ENCODE assay signal across 22 cellular contexts in genomic region chr2:154189963-154190362, GRCh38.
DNase-seq lines count a peak whose midpoint lies in the region; ATAC-seq and TF ChIP-seq lines count a peak whose summit lies in the region.
"Had no signal": no experiment of that assay in that cellular context is flagged by ENCODE, and none has a peak within 500 bp of the region (broad histone marks: within the 10 kb centered on the region; RNA-seq: fewer than 3 reads in every experiment).

No MANE protein-coding gene starts in this region.

- H3K27ac ChIP-seq in GM23338 (ENCODE audit: low read depth) (no peak overlapping the region), A673 (ENCODE audit: low read depth, low read length, poor library complexity, severe bottlenecking) (no peak overlapping the region)
- H3K27ac ChIP-seq: Peyer's patch had no signal

- no peaks in the 10 kb centered on the region for H3K79me2 ChIP-seq in GM23338 (replicated peaks; ENCODE audit: insufficient read depth)

- no peak overlapping the region for H3K4me2 ChIP-seq in GM23338

- 0 out of 2 replicates have a peak overlapping the region, but pooled peaks have one; percentile 52 for H3K27ac Mint-ChIP-seq in GM23338
- H3K27ac Mint-ChIP-seq: CD8-positive, alpha-beta memory T cell had no signal

- peaks cover 8% of the 10 kb centered on the region; the same call in 2 of the 3 replicates for H3K36me3 Mint-ChIP-seq in GM23338 (ENCODE audit: low read depth)
- H3K36me3 Mint-ChIP-seq: CD8-positive, alpha-beta memory T cell had no signal

- POLR2A ChIA-PET in A673 (lab: Charles Lee; ENCODE audit: low non-redundant PET) = no interaction called here

- no peak for ATAC-seq in GM23338
- no peak for ATAC-seq in HG03378 (IDR thresholded peaks at IDR 0.05; ENCODE audit: unreplicated experiment)
- ATAC-seq in GM21423 (IDR thresholded peaks at IDR 0.05; ENCODE audit: unreplicated experiment) = no peak
- ATAC-seq in HG03354 (IDR thresholded peaks at IDR 0.05; ENCODE audit: poor library complexity, severe bottlenecking, unreplicated experiment) = no peak

- intact Hi-C loops in A673 (cut with micrococcal nuclease; ENCODE audit: unreplicated experiment) = no loop called here

- H3K27me3 ChIP-seq in GM23338 (ENCODE audit: insufficient read depth) = no peaks in the 10 kb centered on the region
- no peaks in the 10 kb centered on the region for H3K27me3 ChIP-seq in A673 (replicated peaks; ENCODE audit: insufficient read depth, low read depth, low read length, poor library complexity)
- H3K27me3 ChIP-seq: Peyer's patch had no signal

- no peaks in the 10 kb centered on the region for H3F3A ChIP-seq in GM23338 (replicated peaks; ENCODE audit: low read depth)

- H3K4me3 ChIP-seq in GM23338 (no peak overlapping the region), A673 (ENCODE audit: low read depth, low read length, poor library complexity, severe bottlenecking) (no peak overlapping the region)
- H3K4me3 ChIP-seq: Peyer's patch had no signal

- H4K20me1 ChIP-seq in GM23338 (replicated peaks; ENCODE audit: insufficient read depth) = no peaks in the 10 kb centered on the region

- no peak overlapping the region for H2AFZ ChIP-seq in GM23338

- peaks cover 6% of the 10 kb centered on the region for H3K4me1 Mint-ChIP-seq in GM23338
- H3K4me1 Mint-ChIP-seq: CD8-positive, alpha-beta memory T cell had no signal

- BruUV-seq in A673 (replicated peaks; lab: Mats Ljungman, UMichigan) = no TSS peak

- no peaks in the 10 kb centered on the region for H3K36me3 ChIP-seq in GM23338 (ENCODE audit: insufficient read depth)
- H3K36me3 ChIP-seq in A673 (ENCODE audit: insufficient read depth, low read length, poor library complexity, severe bottlenecking) = no peaks in the 10 kb centered on the region
- H3K36me3 ChIP-seq: Peyer's patch had no signal

- peaks cover 9% of the 10 kb centered on the region for H3K9me3 ChIP-seq in A673 (ENCODE audit: low read depth, low read length, poor library complexity, severe bottlenecking)

- CTCF ChIA-PET in A673 (lab: Charles Lee) = no interaction called here

- no peak for DNase-seq in GM23338 (ENCODE audit: low spot score)
- DNase-seq in NCI-H1105 treated with DMSO at 0.1 percent for 48 hours (lab: John Stamatoyannopoulos, UW) = peak; percentile 87
- DNase-seq in NCI-H2227 treated with DMSO at 0.1 percent for 48 hours (lab: John Stamatoyannopoulos, UW) = peak; percentile 46
- DNase-seq in SK-N-DZ (ENCODE audit: low spot score) = peak; percentile 70
- DNase-seq in A673 (ENCODE audit: low spot score) = no peak
- DNase-seq: ACHN; C1 segment of cervical spinal cord; Calu3; CD8-positive, alpha-beta memory T cell; DMS79; H7; KBM-7; MM.1S; NCI-H1092; NCI-H187; NCI-H2107; NCI-H446; Peyer's patch; T-helper 9 cell had no signal

- no peak for TF ChIP-seq CTCF in GM23338 (conservative IDR thresholded peaks at IDR 0.05; ENCODE audit: low read depth in 2 of 2)
- TF ChIP-seq CTCF in A673 (conservative IDR thresholded peaks at IDR 0.05; ENCODE audit: low read depth, low read length) = no peak

- H3K27me3 Mint-ChIP-seq in GM23338 (ENCODE audit: insufficient read depth, low read depth, poor library complexity) = no peaks in the 10 kb centered on the region
- H3K27me3 Mint-ChIP-seq: CD8-positive, alpha-beta memory T cell had no signal

- no peaks in the 10 kb centered on the region for H3K9me2 ChIP-seq in GM23338 (ENCODE audit: insufficient read depth)

- H3K4me1 ChIP-seq in GM23338 (ENCODE audit: insufficient read depth) (no peaks in the 10 kb centered on the region), A673 (ENCODE audit: insufficient read depth, low read length, poor library complexity, severe bottlenecking) (no peaks in the 10 kb centered on the region)
- H3K4me1 ChIP-seq: Peyer's patch had no signal

- H3K9me3 Mint-ChIP-seq in GM23338 = peaks cover 6% of the 10 kb centered on the region

- H3K4me3 Mint-ChIP-seq in GM23338 = no peak overlapping the region
- H3K4me3 Mint-ChIP-seq: CD8-positive, alpha-beta memory T cell had no signal

TF ChIP-seq in GM23338, 12 proteins besides CTCF, POLR2A, EP300 and RAD21:
- TF ChIP-seq NANOG (IDR thresholded peaks at IDR 0.05; ENCODE audit: borderline replicate concordance) = no peak
- TF ChIP-seq JUNB (IDR thresholded peaks at IDR 0.05; ENCODE audit: unreplicated experiment) = no peak
- no peak for TF ChIP-seq CREB1 (CRISPR knock-in tag; IDR thresholded peaks at IDR 0.05; ENCODE audit: low read depth)
- no peak for TF ChIP-seq ZNF114 (CRISPR knock-in tag; IDR thresholded peaks at IDR 0.05)
- no peak for TF ChIP-seq ETS1 (IDR thresholded peaks at IDR 0.05)

Comparison
In these comparisons a context has a peak if more than half of its experiments do, and no peak if none do; other contexts are left out.
1. DNase-seq: peak in NCI-H1105 treated with DMSO at 0.1 percent for 48 hours (single experiment), NCI-H2227 treated with DMSO at 0.1 percent for 48 hours (single experiment) and SK-N-DZ (single experiment); none in GM23338 (single experiment) and A673 (single experiment).